Comparison of ENCODE assay signal across 27 cellular contexts in the genomic region with DNA sequence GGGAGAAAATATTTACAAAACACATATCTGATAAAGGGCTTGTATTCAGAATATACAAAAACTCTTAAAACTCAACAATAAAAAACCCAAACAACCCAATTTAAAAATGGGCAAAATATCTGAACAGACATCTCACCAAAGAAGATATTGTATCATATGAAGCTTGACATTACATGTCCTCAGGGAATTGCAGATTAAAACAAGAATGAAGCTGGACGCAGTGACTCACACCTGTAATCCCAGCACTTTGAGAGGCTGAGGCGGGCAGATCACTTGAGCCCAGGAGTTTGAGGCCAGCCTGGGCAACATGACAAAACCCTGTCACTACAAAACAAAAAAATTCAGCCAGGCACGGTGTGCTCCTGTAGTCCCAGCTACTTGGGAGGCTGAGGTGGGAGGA.
A peak's percentile ranks its signal among the peaks of the same experiment; 100 is the strongest.
DNase-seq lines count a peak whose midpoint lies in the region; ATAC-seq, FAIRE-seq and TF ChIP-seq lines count a peak whose summit lies in the region.
"Had no signal": no experiment of that assay in that cellular context is flagged by ENCODE, and none has a peak within 500 bp of the region (broad histone marks: within the 10 kb centered on the region; RNA-seq: fewer than 3 reads in every experiment).

No MANE protein-coding gene starts in this region.

- H3K4me3 Mint-ChIP-seq in MCF 10A (ENCODE audit: unreplicated experiment) = no peak overlapping the region
- H3K4me3 Mint-ChIP-seq: CD14-positive monocyte; CD4-positive, alpha-beta T cell; CD8-positive, alpha-beta memory T cell; HFFc6 had no signal

- TF ChIP-seq CTCF in MCF 10A (IDR thresholded peaks at IDR 0.05; ENCODE audit: unreplicated experiment) = no peak
- no peak for TF ChIP-seq CTCF in mammary epithelial cell (conservative IDR thresholded peaks at IDR 0.05 in 1 of 2, IDR thresholded peaks at IDR 0.05 in 1 of 2; ENCODE audit: extremely low read depth in 1 of 2, insufficient read depth in 1 of 2, low read depth in 1 of 2, low read length in 2 of 2)
- TF ChIP-seq CTCF in bronchial epithelial cell (IDR thresholded peaks at IDR 0.05; ENCODE audit: insufficient read depth, low read length, severe bottlenecking) = no peak
- no peak for TF ChIP-seq CTCF in foreskin keratinocyte (conservative IDR thresholded peaks at IDR 0.05)

- H3K9me3 ChIP-seq in mammary epithelial cell (replicated peaks; ENCODE audit: insufficient read depth, low read length) (no peaks in the 10 kb centered on the region), GM23248 (ENCODE audit: low read depth) (no peaks in the 10 kb centered on the region)
- H3K9me3 ChIP-seq: BE2C, HAP-1 had no signal

- dilution Hi-C loops in mammary epithelial cell (cut with HindIII; ENCODE audit: low sequenced_read_pairs) = no loop called here

- no peaks in the 10 kb centered on the region for H3K79me2 ChIP-seq in mammary epithelial cell (ENCODE audit: insufficient read depth, low read length)
- no peaks in the 10 kb centered on the region for H3K79me2 ChIP-seq in GM23248 (ENCODE audit: insufficient read depth)

- intact Hi-C loops in MCF 10A (cut with micrococcal nuclease) = no loop called here
- intact Hi-C loops in mammary epithelial cell (cut with micrococcal nuclease) = no loop called here

- H3K27ac ChIP-seq in mammary epithelial cell (ENCODE audit: insufficient read depth, low read depth, low read length) = no peak overlapping the region
- no peak overlapping the region for H3K27ac ChIP-seq in foreskin keratinocyte
- H3K27ac ChIP-seq in GM23248 = no peak overlapping the region
- H3K27ac ChIP-seq: 22Rv1; A549; BLaER1 treated with 17β-estradiol and CSF1 and Interleukin-3, amounts not matched to agents 10 nM and 100 nM had no signal

- BruUV-seq in MCF 10A (replicated peaks; lab: Mats Ljungman, UMichigan) (no TSS peak), mammary epithelial cell (replicated peaks; lab: Mats Ljungman, UMichigan) (no TSS peak)

- H3K4me1 ChIP-seq in mammary epithelial cell (ENCODE audit: insufficient read depth, low read length) (peaks cover 1% of the 10 kb centered on the region), foreskin keratinocyte (peaks cover 4% of the 10 kb centered on the region), GM23248 (ENCODE audit: insufficient read depth) (no peaks in the 10 kb centered on the region)
- H3K4me1 ChIP-seq: A549, BE2C, HAP-1 had no signal

- H3K36me3 Mint-ChIP-seq in MCF 10A (ENCODE audit: insufficient read depth, unreplicated experiment) = peaks cover 4% of the 10 kb centered on the region
- H3K36me3 Mint-ChIP-seq: CD14-positive monocyte; CD8-positive, alpha-beta memory T cell had no signal

- POLR2A ChIA-PET in MCF 10A (lab: Yijun Ruan, JAX) = no interaction called here

- no peaks in the 10 kb centered on the region for H3K4me1 Mint-ChIP-seq in MCF 10A (ENCODE audit: insufficient read depth, unreplicated experiment)

- no peak overlapping the region for H3K27ac Mint-ChIP-seq in MCF 10A (ENCODE audit: low read depth, unreplicated experiment)
- H3K27ac Mint-ChIP-seq: CD4-positive, alpha-beta T cell; CD8-positive, alpha-beta memory T cell; HFFc6 had no signal

- in situ Hi-C loops in mammary epithelial cell (cut with MboI; ENCODE audit: low sequenced_read_pairs in 2 of 2) (no loop called here), GM23248 (cut with MboI) (no loop called here)

- H4K20me1 ChIP-seq in mammary epithelial cell (ENCODE audit: insufficient read depth, low read length) = no peaks in the 10 kb centered on the region
- H4K20me1 ChIP-seq in GM23248 (ENCODE audit: insufficient read depth) = no peaks in the 10 kb centered on the region
- H4K20me1 ChIP-seq: BLaER1 treated with 17β-estradiol and CSF1 and Interleukin-3, amounts not matched to agents 10 nM and 100 nM had no signal

- peaks cover 7% of the 10 kb centered on the region for H3K9me3 Mint-ChIP-seq in MCF 10A (ENCODE audit: unreplicated experiment)
- H3K9me3 Mint-ChIP-seq: HFFc6 had no signal

- H3K4me2 ChIP-seq in mammary epithelial cell (ENCODE audit: insufficient read depth, low read depth, low read length) = no peak overlapping the region
- no peak overlapping the region for H3K4me2 ChIP-seq in GM23248 (ENCODE audit: unreplicated experiment)
- H3K4me2 ChIP-seq: A549; BLaER1 treated with 17β-estradiol and CSF1 and Interleukin-3, amounts not matched to agents 10 nM and 100 nM had no signal

- CTCF ChIA-PET in MCF 10A (lab: Yijun Ruan, JAX) = interaction anchor here (0.6 kb wide), 1 partner anchor 936 kb away, joined by 3 read pairs; no protein-coding TSS in a partner anchor
- CTCF ChIA-PET in mammary epithelial cell (lab: Charles Lee; ENCODE audit: low non-redundant PET) = no interaction called here

- H3K9ac ChIP-seq in mammary epithelial cell (ENCODE audit: insufficient read depth, low read length) (no peak overlapping the region), GM23248 (no peak overlapping the region)
- H3K9ac ChIP-seq: BLaER1 treated with 17β-estradiol and CSF1 and Interleukin-3, amounts not matched to agents 10 nM and 100 nM had no signal

- WGBS in mammary epithelial cell (ENCODE audit: low coverage, missing lambda C conversion rate) = 83% methylated on average over 2 of the region's 3 CpGs
- 62 to 66% methylated on average over 3 of the region's 3 CpGs for WGBS in GM23248 (ENCODE audit: low coverage in 1 of 2, low lambda C conversion rate in 2 of 2, missing lambda C conversion rate in 2 of 2), 2 experiments

- no peak overlapping the region for H2AFZ ChIP-seq in mammary epithelial cell (ENCODE audit: low read depth, low read length)
- H2AFZ ChIP-seq in GM23248 = no peak overlapping the region

- peaks cover 30% of the 10 kb centered on the region for H3K27me3 Mint-ChIP-seq in MCF 10A (ENCODE audit: insufficient read depth, unreplicated experiment)

- H3K36me3 ChIP-seq in mammary epithelial cell (ENCODE audit: insufficient read depth, low read length) (no peaks in the 10 kb centered on the region), bronchial epithelial cell (ENCODE audit: control insufficient read depth, insufficient read depth, low read length) (no peaks in the 10 kb centered on the region), GM23248 (ENCODE audit: low read depth) (no peaks in the 10 kb centered on the region)
- H3K36me3 ChIP-seq: BE2C; BLaER1 treated with 17β-estradiol and CSF1 and Interleukin-3, amounts not matched to agents 10 nM and 100 nM; HAP-1 had no signal

- H3K27me3 ChIP-seq in mammary epithelial cell (ENCODE audit: insufficient read depth, low read length) = no peaks in the 10 kb centered on the region
- H3K27me3 ChIP-seq in bronchial epithelial cell (ENCODE audit: control insufficient read depth, insufficient read depth, low read length) = no peaks in the 10 kb centered on the region
- H3K27me3 ChIP-seq in foreskin keratinocyte = peaks cover 7% of the 10 kb centered on the region
- no peaks in the 10 kb centered on the region; the same call in 1 of the 2 replicates for H3K27me3 ChIP-seq in GM23248 (replicated peaks; ENCODE audit: insufficient read depth)
- H3K27me3 ChIP-seq: BE2C; BLaER1 treated with 17β-estradiol and CSF1 and Interleukin-3, amounts not matched to agents 10 nM and 100 nM had no signal

- FAIRE-seq in bronchial epithelial cell (lab: Jason Lieb, UNC) = no peak
- FAIRE-seq: A549, D721Med, GM12878, GM19239, H54 had no signal

- ATAC-seq in foreskin keratinocyte (peak; percentile 57), GM19397 (IDR thresholded peaks at IDR 0.05; ENCODE audit: unreplicated experiment) (no peak)
- ATAC-seq: A549, GM12878 had no signal

- DNase-seq in MCF 10A (ENCODE audit: unreplicated experiment) (peak; percentile 14), mammary epithelial cell (no peak), bronchial epithelial cell (ENCODE audit: low read depth) (peak; percentile 54), foreskin keratinocyte (no peak), glomerular visceral epithelial cell (ENCODE audit: extremely low spot score) (no peak), GM23248 (no peak)
- DNase-seq: ACHN; AML-193; BE2C; CD4-positive, alpha-beta T cell; CD8-positive, alpha-beta memory T cell; DMS 273 treated with DMSO at 0.1 percent for 48 hours; DMS79; EL; GDM1; GOT3; HFFc6 had no signal

- H3F3A ChIP-seq in GM23248 (ENCODE audit: insufficient read depth) = no peaks in the 10 kb centered on the region

- H3K9me2 ChIP-seq in GM23248 (ENCODE audit: insufficient read depth) = no peaks in the 10 kb centered on the region

- H3K4me3 ChIP-seq in mammary epithelial cell (replicated peaks in 1 of 3; ENCODE audit: insufficient read depth in 1 of 3, low read depth in 2 of 3, low read length in 3 of 3) (no peak overlapping the region), bronchial epithelial cell (ENCODE audit: low read depth, low read length) (no peak overlapping the region), GM23248 (no peak overlapping the region)
- H3K4me3 ChIP-seq: A549; BLaER1 treated with 17β-estradiol and CSF1 and Interleukin-3, amounts not matched to agents 10 nM and 100 nM; GM12878; HAP-1 had no signal

Comparison
In these comparisons a context has a peak if more than half of its experiments do, and no peak if none do; other contexts are left out.
1. DNase-seq: peak in MCF 10A (single experiment) and bronchial epithelial cell (single experiment); none in mammary epithelial cell (single experiment), foreskin keratinocyte (0 of 2), glomerular visceral epithelial cell (single experiment) and GM23248 (single experiment).